8 cellular contexts compared by ENCODE assay signal in the genomic region with DNA sequence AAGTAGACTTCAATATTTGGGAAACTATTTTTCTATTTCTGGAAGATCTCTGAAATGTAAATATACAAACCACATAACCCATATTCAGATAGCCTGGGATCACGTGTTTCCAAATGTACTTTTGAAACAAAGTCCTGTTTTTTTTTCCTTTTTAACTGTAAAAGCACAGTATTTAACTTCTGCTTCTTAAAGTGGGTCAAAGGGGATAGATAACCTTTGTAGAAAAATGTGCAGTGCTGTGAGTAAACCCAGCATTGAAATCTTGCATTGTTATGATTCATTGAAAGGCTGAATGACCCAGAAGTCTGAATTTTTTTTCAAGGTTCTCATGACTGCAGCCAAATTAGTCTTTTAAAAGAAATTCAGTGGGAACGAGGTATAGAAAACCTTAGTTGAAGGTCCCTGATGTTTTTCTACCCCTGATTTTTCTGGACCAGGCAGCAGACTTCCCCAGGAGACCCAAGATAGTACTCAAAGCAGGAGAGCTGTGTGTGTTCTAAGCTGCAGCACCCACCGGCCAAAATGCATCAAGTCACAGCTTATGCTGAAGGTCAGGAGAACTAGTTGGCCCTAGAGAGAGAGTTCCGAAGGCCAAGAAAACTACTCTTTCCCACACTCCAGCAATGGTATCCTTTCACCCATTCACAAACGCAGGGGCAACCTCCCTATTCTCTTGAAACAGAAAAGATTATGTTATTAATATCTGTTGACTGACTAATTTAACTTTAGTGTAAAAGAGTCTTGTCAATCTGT. TPM values are rescaled to one million over a fixed set of nuclear protein-coding genes. Genes with fewer than 3 reads are reported as not detected.
DNase-seq lines count a peak whose midpoint lies in the region; ATAC-seq and TF ChIP-seq lines count a peak whose summit lies in the region.

No MANE protein-coding gene starts in this region.

- peaks cover 65% of the 10 kb centered on the region for H3K4me1 Mint-ChIP-seq in activated naive CD4-positive, alpha-beta T cell treated with anti-CD3 and anti-CD28 coated beads, Interleukin-2, amount 10 ng/mL, durations not matched to agents 7 days and 5 days
- peaks cover 16% of the 10 kb centered on the region for H3K4me1 Mint-ChIP-seq in mesothelial cell of epicardium

- H3K27me3 ChIP-seq in mammary epithelial cell (ENCODE audit: insufficient read depth, low read length) = no peaks in the 10 kb centered on the region
- no peaks in the 10 kb centered on the region for H3K27me3 ChIP-seq in upper lobe of right lung

- WGBS in mammary epithelial cell (ENCODE audit: low coverage, missing lambda C conversion rate) = 75% methylated on average over 5 of the region's 5 CpGs

- H3K4me3 Mint-ChIP-seq in activated naive CD4-positive, alpha-beta T cell treated with anti-CD3 and anti-CD28 coated beads, Interleukin-2, amount 10 ng/mL, durations not matched to agents 7 days and 5 days = no peak overlapping the region
- H3K4me3 Mint-ChIP-seq in mesothelial cell of epicardium = no peak overlapping the region

- H3K4me3 ChIP-seq in mammary epithelial cell (replicated peaks in 1 of 3; ENCODE audit: insufficient read depth in 1 of 3, low read depth in 2 of 3, low read length in 3 of 3) (no peak overlapping the region), upper lobe of right lung (no peak overlapping the region)

- no peaks in the 10 kb centered on the region for H4K20me1 ChIP-seq in mammary epithelial cell (ENCODE audit: insufficient read depth, low read length)

- H3K9ac ChIP-seq in mammary epithelial cell (ENCODE audit: insufficient read depth, low read length) = no peak overlapping the region

- no peaks in the 10 kb centered on the region for H3K27me3 Mint-ChIP-seq in activated naive CD4-positive, alpha-beta T cell treated with anti-CD3 and anti-CD28 coated beads, Interleukin-2, amount 10 ng/mL, durations not matched to agents 7 days and 5 days
- no peaks in the 10 kb centered on the region for H3K27me3 Mint-ChIP-seq in mesothelial cell of epicardium (ENCODE audit: low read depth)

- H3K4me2 ChIP-seq in mammary epithelial cell (ENCODE audit: insufficient read depth, low read depth, low read length) = peak overlapping the region; percentile 23

- H3K79me2 ChIP-seq in mammary epithelial cell (ENCODE audit: insufficient read depth, low read length) = peaks cover 8% of the 10 kb centered on the region

- H3K36me3 Mint-ChIP-seq in activated naive CD4-positive, alpha-beta T cell treated with anti-CD3 and anti-CD28 coated beads, Interleukin-2, amount 10 ng/mL, durations not matched to agents 7 days and 5 days = peaks cover 37% of the 10 kb centered on the region
- peaks cover 11% of the 10 kb centered on the region for H3K36me3 Mint-ChIP-seq in mesothelial cell of epicardium

- H3K27ac ChIP-seq in mammary epithelial cell (ENCODE audit: insufficient read depth, low read depth, low read length) = peak overlapping the region; percentile 28
- peak overlapping the region; percentile 60 for H3K27ac ChIP-seq in upper lobe of right lung

- no TSS peak for BruUV-seq in mammary epithelial cell (replicated peaks; lab: Mats Ljungman, UMichigan)

- H3K27ac Mint-ChIP-seq in activated naive CD4-positive, alpha-beta T cell treated with anti-CD3 and anti-CD28 coated beads, Interleukin-2, amount 10 ng/mL, durations not matched to agents 7 days and 5 days = peak overlapping the region; percentile 2
- peak overlapping the region; percentile 56 for H3K27ac Mint-ChIP-seq in mesothelial cell of epicardium

- no peaks in the 10 kb centered on the region for H3K9me3 ChIP-seq in mammary epithelial cell (replicated peaks; ENCODE audit: insufficient read depth, low read length)
- no peaks in the 10 kb centered on the region for H3K9me3 ChIP-seq in upper lobe of right lung

- H3K9me3 Mint-ChIP-seq in activated naive CD4-positive, alpha-beta T cell treated with anti-CD3 and anti-CD28 coated beads, Interleukin-2, amount 10 ng/mL, durations not matched to agents 7 days and 5 days = no peaks in the 10 kb centered on the region
- peaks cover 10% of the 10 kb centered on the region for H3K9me3 Mint-ChIP-seq in mesothelial cell of epicardium

- ATAC-seq in upper lobe of right lung = peak; percentile 61
- no peak for ATAC-seq in HG03354 (IDR thresholded peaks at IDR 0.05; ENCODE audit: poor library complexity, severe bottlenecking, unreplicated experiment)

- dilution Hi-C loops in mammary epithelial cell (cut with HindIII; ENCODE audit: low sequenced_read_pairs) = no loop called here

- in situ Hi-C loops in mammary epithelial cell (cut with MboI; ENCODE audit: low sequenced_read_pairs in 2 of 2) = no loop called here

- CTCF ChIA-PET in activated naive CD4-positive, alpha-beta T cell treated with anti-CD3 and anti-CD28 coated beads, Interleukin-2, amount 10 ng/mL, durations not matched to agents 7 days and 5 days (lab: Charles Lee) = interaction anchor here (1.4 to 2.0 kb wide), 2 partner anchors 10 to 67 kb away, joined by 3 to 6 read pairs; no protein-coding TSS in a partner anchor
- CTCF ChIA-PET in mammary epithelial cell (lab: Charles Lee; ENCODE audit: low non-redundant PET) = no interaction called here

- TF ChIP-seq CTCF in mammary epithelial cell (conservative IDR thresholded peaks at IDR 0.05 in 1 of 2, IDR thresholded peaks at IDR 0.05 in 1 of 2; ENCODE audit: extremely low read depth in 1 of 2, insufficient read depth in 1 of 2, low read depth in 1 of 2, low read length in 2 of 2) (no peak), mesothelial cell of epicardium (IDR thresholded peaks at IDR 0.05; ENCODE audit: unreplicated experiment) (no peak), upper lobe of right lung (IDR thresholded peaks at IDR 0.05) (no peak)

- no peak overlapping the region for H2AFZ ChIP-seq in mammary epithelial cell (ENCODE audit: low read depth, low read length)

- intact Hi-C loops in mammary epithelial cell (cut with micrococcal nuclease) = no loop called here
- intact Hi-C loops in upper lobe of right lung (cut with DNase I) = no loop called here

- DNase-seq in activated naive CD4-positive, alpha-beta T cell treated with anti-CD3 and anti-CD28 coated beads, Interleukin-2, amount 10 ng/mL, durations not matched to agents 7 days and 5 days = no peak
- no peak for DNase-seq in activated naive CD4-positive, alpha-beta T cell treated with Interleukin-2 at 50 U/mL for 16 hours
- no peak for DNase-seq in mammary epithelial cell
- DNase-seq in mesothelial cell of epicardium (ENCODE audit: low spot score in 2 of 2, unreplicated experiment in 2 of 2) = no peak
- DNase-seq in upper lobe of right lung = no peak
- no peak for DNase-seq in islet precursor cell
- no peak for DNase-seq in iPS-NIHi7 (ENCODE audit: extremely low spot score)

- H3K36me3 ChIP-seq in mammary epithelial cell (ENCODE audit: insufficient read depth, low read length) (no peaks in the 10 kb centered on the region), upper lobe of right lung (no peaks in the 10 kb centered on the region)

- peaks cover 43% of the 10 kb centered on the region for H3K4me1 ChIP-seq in mammary epithelial cell (ENCODE audit: insufficient read depth, low read length)
- H3K4me1 ChIP-seq in upper lobe of right lung = peaks cover 55% of the 10 kb centered on the region

RNA-seq across cellular contexts. Expression of a gene that starts 43.6 kb away (rescaled TPM):
- total RNA-seq in mammary epithelial cell (10 to 100 TPM; 15.8 to 18.4 TPM), mesothelial cell of epicardium (19.7 to 22.0 TPM (median 21.9 TPM) in 3 replicates), upper lobe of right lung (20.0 TPM)
- polyA plus RNA-seq in mammary epithelial cell = 4.9 TPM
- polyA minus RNA-seq in mammary epithelial cell = 41.8 TPM

RNA-seq across cellular contexts. Expression of a gene that starts 44.4 kb away (rescaled TPM):
- total RNA-seq in mammary epithelial cell = 10 to 100 TPM; 20.6 to 36.3 TPM
- 13.9 TPM for polyA plus RNA-seq in mammary epithelial cell
- polyA minus RNA-seq in mammary epithelial cell = 56.8 TPM
- 20.2 to 27.1 TPM (median 22.7 TPM) in 3 replicates for total RNA-seq in mesothelial cell of epicardium
- 54.5 TPM for total RNA-seq in upper lobe of right lung
